ENCODE assay signal across 26 cellular contexts in the genomic region with DNA sequence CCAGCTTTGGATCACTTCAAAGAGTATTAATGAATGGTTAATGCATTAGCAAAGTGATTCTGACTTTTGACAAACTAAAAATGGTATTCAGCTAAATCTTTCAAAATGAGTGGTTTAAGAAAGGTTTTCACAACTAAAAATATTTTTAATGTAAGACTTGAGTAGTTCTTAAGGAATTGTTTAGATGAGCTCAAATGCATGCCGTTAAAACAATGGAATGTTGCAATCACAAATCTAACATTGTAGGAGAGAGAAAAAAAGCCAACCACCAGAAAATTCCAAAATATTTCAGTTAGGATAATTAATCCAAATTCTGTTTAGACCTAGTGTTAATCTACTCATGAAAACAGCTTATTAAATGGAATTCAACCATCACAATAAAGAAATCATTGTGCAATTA.
"Had no signal": no experiment of that assay in that cellular context is flagged by ENCODE, and none has a peak within 500 bp of the region (broad histone marks: within the 10 kb centered on the region; RNA-seq: fewer than 3 reads in every experiment).

No MANE protein-coding gene starts in this region.

- H3K4me1 ChIP-seq: colonic mucosa, gastrocnemius medialis, left lung, parathyroid adenoma, prostate gland, right lobe of liver, suprapubic skin, transverse colon, upper lobe of right lung, uterus had no signal

- H3K4me3 ChIP-seq: colonic mucosa, gastrocnemius medialis, left lung, mucosa of descending colon, prostate gland, right lobe of liver, smooth muscle cell, suprapubic skin, transverse colon, upper lobe of right lung, uterus had no signal

- ATAC-seq: gastrocnemius medialis; left cardiac atrium; left lung; mucosa of descending colon; natural killer cell treated with Interleukin-12 subunit alpha and Interleukin-12 subunit beta and Interleukin-15 and Interleukin-18, amount 100 ng/mL, for 72 hours; right lobe of liver; stimulated activated naive CD8-positive, alpha-beta T cell treated with anti-CD3 and anti-CD28 coated beads, Interleukin-15, amount 100 ng/mL, for 72 hours; upper lobe of right lung had no signal

- H3K27me3 ChIP-seq: colonic mucosa, gastrocnemius medialis, left lung, right lobe of liver, suprapubic skin, transverse colon, upper lobe of right lung, uterus had no signal

- H3K36me3 ChIP-seq: colonic mucosa, gastrocnemius medialis, left lung, prostate gland, right lobe of liver, suprapubic skin, transverse colon, upper lobe of right lung, uterus had no signal

- H3K27ac ChIP-seq: colonic mucosa, gastrocnemius medialis, left lung, parathyroid adenoma, prostate gland, right lobe of liver, suprapubic skin, transverse colon, upper lobe of right lung, uterus had no signal

- H2AFZ ChIP-seq: parathyroid adenoma had no signal

- H3K9me3 ChIP-seq: colonic mucosa, gastrocnemius medialis, mucosa of descending colon, prostate gland, right lobe of liver, suprapubic skin, transverse colon, upper lobe of right lung, uterus had no signal

- H3K4me2 ChIP-seq: smooth muscle cell had no signal

- DNase-seq: central memory CD4-positive, alpha-beta T cell; colonic mucosa; effector memory CD4-positive, alpha-beta T cell; gastrocnemius medialis; head of caudate nucleus; left cardiac atrium; left lung; mesenchymal stem cell; mucosa of descending colon; naive B cell; retina; right lobe of liver; stimulated activated CD4-positive, alpha-beta T cell treated with anti-CD3 and anti-CD28 coated beads, Interleukin-12 subunit alpha, Interleukin-12 subunit beta, amount 100 ng/mL, for 4 hours; stimulated activated CD4-positive, alpha-beta T cell treated with anti-CD3 and anti-CD28 coated beads, Interleukin-1b, Interleukin-23, amount 100 ng/mL, for 48 hours; stimulated activated CD4-positive, alpha-beta T cell treated with anti-CD3 and anti-CD28 coated beads, Interleukin-4, amount 100 ng/mL, for 1 hour; stimulated activated CD8-positive, alpha-beta memory T cell treated with anti-CD3 and anti-CD28 coated beads, Interleukin-4, amount 100 ng/mL, for 48 hours; stimulated activated naive CD4-positive, alpha-beta T cell; stimulated activated naive CD8-positive, alpha-beta T cell treated with anti-CD3 and anti-CD28 coated beads, Interleukin-15, amount 100 ng/mL, for 72 hours; transverse colon; upper lobe of right lung; uterus had no signal

- H3K9ac ChIP-seq: parathyroid adenoma had no signal
